12 cellular contexts compared by ENCODE assay signal in the genomic region with DNA sequence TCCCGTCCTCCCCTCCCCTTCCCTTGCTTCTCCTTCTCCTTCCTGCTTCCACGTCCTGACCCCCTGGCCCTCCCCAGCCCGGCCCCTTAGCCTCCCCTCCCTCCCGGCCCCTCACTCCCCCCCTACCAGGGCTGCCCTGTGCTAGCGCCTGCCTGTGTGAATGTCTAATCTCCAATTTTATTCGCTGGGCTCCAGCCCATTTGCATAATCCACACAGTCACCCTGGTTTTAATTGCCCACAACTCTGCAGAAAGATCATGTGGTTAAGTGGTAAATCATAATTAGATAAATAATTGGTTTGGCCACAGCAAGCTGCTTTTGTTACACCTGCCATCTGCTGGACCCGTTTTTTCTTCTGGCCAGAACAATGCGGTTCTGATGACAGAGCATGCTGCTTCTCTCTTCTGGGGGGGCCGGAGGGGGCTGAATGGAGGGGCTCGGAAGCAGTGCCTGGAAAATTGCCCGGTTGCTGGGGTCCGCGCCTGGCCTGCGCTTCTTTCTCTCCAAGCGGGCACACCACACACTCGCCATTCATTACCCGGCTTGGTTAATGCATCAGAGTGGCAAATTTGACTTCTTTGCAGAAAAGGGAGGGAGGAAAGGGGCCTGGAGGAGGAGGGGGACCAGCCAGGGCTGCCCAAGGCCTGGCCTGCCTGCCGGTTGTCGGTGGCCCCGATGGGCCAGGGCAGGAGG. TPM values are rescaled to one million over a fixed set of nuclear protein-coding genes. Genes with fewer than 3 reads are reported as not detected.
DNase-seq lines count a peak whose midpoint lies in the region; ATAC-seq and TF ChIP-seq lines count a peak whose summit lies in the region.
"Had no signal": no experiment of that assay in that cellular context is flagged by ENCODE, and none has a peak within 500 bp of the region (broad histone marks: within the 10 kb centered on the region; RNA-seq: fewer than 3 reads in every experiment).

No MANE protein-coding gene starts in this region.

- no peak for TF ChIP-seq POLR2A in prostate gland (IDR thresholded peaks at IDR 0.05)

- peaks cover 17 to 98% (median 86%) of the 10 kb centered on the region in 10 experiments for H3K4me1 ChIP-seq in BLaER1 treated with 17β-estradiol and CSF1 and Interleukin-3, amounts not matched to agents 10 nM and 100 nM
- H3K4me1 ChIP-seq in mesendoderm (ENCODE audit: control insufficient read depth, low read depth, low read length) (no peaks in the 10 kb centered on the region), prostate gland (replicated peaks) (no peaks in the 10 kb centered on the region)

- intact Hi-C loops in prostate gland (cut with DNase I): no loop called here

- H2BK120ac ChIP-seq in mesendoderm (ENCODE audit: low read depth, low read length): no peak overlapping the region

- CTCF ChIA-PET in GM10248 (lab: Yijun Ruan, JAX): interaction anchor here (0.8 to 2.3 kb wide), 3 partner anchors 16 to 165 kb away, joined by 3 to 9 read pairs (median 3); no protein-coding TSS in a partner anchor

- H3K4me3 ChIP-seq in BLaER1 treated with 17β-estradiol and CSF1 and Interleukin-3, amounts not matched to agents 10 nM and 100 nM: no peak overlapping the region
- no peak overlapping the region for H3K4me3 ChIP-seq in mesendoderm (ENCODE audit: low read length)
- no peak overlapping the region for H3K4me3 ChIP-seq in prostate gland

- H3K79me1 ChIP-seq in mesendoderm (ENCODE audit: low read length): peaks cover 15% of the 10 kb centered on the region

- peak; percentile 85 for DNase-seq in NCI-H1417 treated with DMSO at 0.1 percent for 48 hours (lab: John Stamatoyannopoulos, UW)
- DNase-seq in NCI-H774 (lab: John Stamatoyannopoulos, UW): peak; percentile 64
- DNase-seq in mesendoderm: no peak
- no peak for DNase-seq in prostate gland (ENCODE audit: low spot score)
- DNase-seq in GM10248 (ENCODE audit: extremely low spot score): no peak
- DNase-seq: activated CD4-positive, alpha-beta T cell treated with anti-CD3 and anti-CD28 coated beads for 4 hours; left ventricle myocardium superior; occipital lobe; stimulated activated CD4-positive, alpha-beta T cell treated with anti-CD3 and anti-CD28 coated beads, Interleukin-12 subunit alpha, Interleukin-12 subunit beta, amount 100 ng/mL, for 4 hours had no signal

- H3K9me3 ChIP-seq in BLaER1 treated with 17β-estradiol and CSF1 and Interleukin-3, amounts not matched to agents 10 nM and 100 nM (replicated peaks in 1 of 11): no peaks in the 10 kb centered on the region
- no peaks in the 10 kb centered on the region for H3K9me3 ChIP-seq in prostate gland

- peak overlapping the region; percentile 37 to 85 (median 76); a peak in 21 of 22 replicates for H3K4me2 ChIP-seq in BLaER1 treated with 17β-estradiol and CSF1 and Interleukin-3, amounts not matched to agents 10 nM and 100 nM
- no peak overlapping the region for H3K4me2 ChIP-seq in mesendoderm (ENCODE audit: low read length)

- H2BK15ac ChIP-seq in mesendoderm (replicated peaks; ENCODE audit: low read depth): no peak overlapping the region

- H3K23ac ChIP-seq in mesendoderm (ENCODE audit: low read length): no peak overlapping the region

- H4K5ac ChIP-seq in mesendoderm (ENCODE audit: low read length): no peak overlapping the region

- peak overlapping the region; percentile 17 for H3K56ac ChIP-seq in mesendoderm (ENCODE audit: low read length)

- H2BK5ac ChIP-seq in mesendoderm (ENCODE audit: low read length): no peak overlapping the region

- H3K27ac ChIP-seq in BLaER1 treated with 17β-estradiol and CSF1 and Interleukin-3, amounts not matched to agents 10 nM and 100 nM: no peak overlapping the region
- H3K27ac ChIP-seq in mesendoderm (ENCODE audit: low read depth, low read length) (no peak overlapping the region), prostate gland (no peak overlapping the region)

- no peak overlapping the region for H3K4ac ChIP-seq in mesendoderm (ENCODE audit: low read depth, low read length)

- peaks cover 52 to 91% (median 80%) of the 10 kb centered on the region in 11 experiments for H4K20me1 ChIP-seq in BLaER1 treated with 17β-estradiol and CSF1 and Interleukin-3, amounts not matched to agents 10 nM and 100 nM

- H2AK5ac ChIP-seq in mesendoderm (ENCODE audit: low read length): no peak overlapping the region

- ATAC-seq in GM21360 (IDR thresholded peaks at IDR 0.05; ENCODE audit: unreplicated experiment): no peak
- ATAC-seq in GM19351 (IDR thresholded peaks at IDR 0.05; ENCODE audit: unreplicated experiment): no peak
- ATAC-seq: left ventricle myocardium superior had no signal

- no CpG with 5 or more reads among the region's 20 CpGs for WGBS in mesendoderm (ENCODE audit: extremely low coverage, insufficient coverage, low lambda C conversion rate)
- 55% methylated on average over 17 of the region's 20 CpGs for WGBS in prostate gland

- peaks cover 13% of the 10 kb centered on the region for H3K79me2 ChIP-seq in mesendoderm (ENCODE audit: control insufficient read depth, insufficient read depth, low read length)

- H3K36me3 ChIP-seq in BLaER1 treated with 17β-estradiol and CSF1 and Interleukin-3, amounts not matched to agents 10 nM and 100 nM: peaks cover 0 to 6% (median 0%) of the 10 kb centered on the region in 11 experiments; a peak in 1 of 22 replicates
- H3K36me3 ChIP-seq in mesendoderm (ENCODE audit: control insufficient read depth, insufficient read depth, low read length) (no peaks in the 10 kb centered on the region), prostate gland (no peaks in the 10 kb centered on the region)

- no peak overlapping the region for H3K18ac ChIP-seq in mesendoderm (ENCODE audit: low read length)

- no peak overlapping the region for H4K8ac ChIP-seq in mesendoderm (ENCODE audit: low read depth, low read length)

- POLR2A ChIA-PET in GM10248 (lab: Yijun Ruan, JAX): no interaction called here

- H3K9ac ChIP-seq in BLaER1 treated with 17β-estradiol and CSF1 and Interleukin-3, amounts not matched to agents 10 nM and 100 nM: peak overlapping the region in 2 of 11 experiments; percentile 38 to 43; a peak in 2 of 22 replicates
- no peak overlapping the region for H3K9ac ChIP-seq in mesendoderm (ENCODE audit: low read length)

- TF ChIP-seq CTCF in prostate gland (IDR thresholded peaks at IDR 0.05): no peak
- no peak for TF ChIP-seq CTCF in GM10248 (IDR thresholded peaks at IDR 0.05; ENCODE audit: control extremely low read depth, extremely low read depth, low read depth, missing control alignments)

- H3K27me3 ChIP-seq in BLaER1 treated with 17β-estradiol and CSF1 and Interleukin-3, amounts not matched to agents 10 nM and 100 nM: peaks cover 0 to 36% (median 0%) of the 10 kb centered on the region in 11 experiments; a peak in 6 of 22 replicates
- H3K27me3 ChIP-seq in mesendoderm (ENCODE audit: insufficient read depth, low read length, poor library complexity) (no peaks in the 10 kb centered on the region), prostate gland (replicated peaks; ENCODE audit: insufficient read depth) (no peaks in the 10 kb centered on the region)

RNA-seq across cellular contexts. Expression of a gene that starts 19.5 kb away (rescaled TPM):
- 16.7 TPM for polyA plus RNA-seq in mesendoderm (2013, experiment 1 of 2)
- polyA plus RNA-seq in mesendoderm (2013, experiment 2 of 2): 17.3 TPM
- total RNA-seq in prostate gland: 100 to 1,000 TPM in 1 of 2 donors, 10 to 100 TPM in 1; 41.4 to 146 TPM

Comparison
In these comparisons a context has a peak if more than half of its experiments do, and no peak if none do; other contexts are left out.
1. DNase-seq: peak in NCI-H1417 treated with DMSO at 0.1 percent for 48 hours (single experiment) and NCI-H774 (single experiment); none in mesendoderm (single experiment), prostate gland (single experiment) and GM10248 (single experiment).